12 cellular contexts compared by ENCODE assay signal in genomic region chr9:37972346-37972745, GRCh38.
A peak's percentile ranks its signal among the peaks of the same experiment; 100 is the strongest.
DNase-seq lines count a peak whose midpoint lies in the region; ATAC-seq and TF ChIP-seq lines count a peak whose summit lies in the region.
"Had no signal": no experiment of that assay in that cellular context is flagged by ENCODE, and none has a peak within 500 bp of the region (broad histone marks: within the 10 kb centered on the region; RNA-seq: fewer than 3 reads in every experiment).

No MANE protein-coding gene starts in this region.

- H3K4me2 ChIP-seq in H9 (ENCODE audit: insufficient read depth, insufficient read length, low read length), result no peak overlapping the region

- no peak overlapping the region for H3K9ac ChIP-seq in H9 (ENCODE audit: extremely low read depth, insufficient read length, low read length)

- no peak overlapping the region for H4K91ac ChIP-seq in H9 (ENCODE audit: insufficient read length, low read depth, low read length)

- no peak overlapping the region for H3K18ac ChIP-seq in H9 (ENCODE audit: insufficient read length, low read depth, low read length)

- H2AFZ ChIP-seq in H9 (ENCODE audit: low read length), result no peak overlapping the region

- no peak for ATAC-seq in CD4-positive, alpha-beta T cell (ENCODE audit: poor library complexity)

- peaks cover 0 to 3% of the 10 kb centered on the region in 2 experiments; a peak in 1 of 4 replicates for H3K4me1 Mint-ChIP-seq in H9
- no peaks in the 10 kb centered on the region for H3K4me1 Mint-ChIP-seq in immature natural killer cell
- H3K4me1 Mint-ChIP-seq in CD4-positive, alpha-beta T cell (ENCODE audit: low read depth), result no peaks in the 10 kb centered on the region

- no peaks in the 10 kb centered on the region for H3K9me3 ChIP-seq in A673 (ENCODE audit: low read depth, low read length, poor library complexity, severe bottlenecking)
- no peaks in the 10 kb centered on the region for H3K9me3 ChIP-seq in H9 (ENCODE audit: control insufficient read depth, low read depth, low read length)
- H3K9me3 ChIP-seq in CD4-positive, alpha-beta T cell (ENCODE audit: control insufficient read depth, low read length), result no peaks in the 10 kb centered on the region
- H3K9me3 ChIP-seq in ascending aorta, result no peaks in the 10 kb centered on the region

- H3K4ac ChIP-seq in H9 (ENCODE audit: low read depth, low read length), result no peak overlapping the region

- H3K4me1 ChIP-seq in A673 (ENCODE audit: insufficient read depth, low read length, poor library complexity, severe bottlenecking) (no peaks in the 10 kb centered on the region), H9 (ENCODE audit: insufficient read depth, low read length) (no peaks in the 10 kb centered on the region), ascending aorta (peaks cover 0 to 29% of the 10 kb centered on the region in 2 donors)

- H3K4me3 ChIP-seq in A673 (ENCODE audit: low read depth, low read length, poor library complexity, severe bottlenecking), result no peak overlapping the region
- no peak overlapping the region for H3K4me3 ChIP-seq in ascending aorta

- H3K27me3 Mint-ChIP-seq in H9 (ENCODE audit: low read depth) (no peaks in the 10 kb centered on the region), immature natural killer cell (ENCODE audit: low read depth in 3 of 3) (peaks cover 1 to 4% (median 2%) of the 10 kb centered on the region in 3 donors)
- no peaks in the 10 kb centered on the region for H3K27me3 Mint-ChIP-seq in CD4-positive, alpha-beta T cell

- H4K5ac ChIP-seq in H9 (ENCODE audit: insufficient read length, low read depth, low read length), result no peak overlapping the region

- H3K27ac ChIP-seq in A673 (ENCODE audit: low read depth, low read length, poor library complexity, severe bottlenecking) (no peak overlapping the region), H9 (ENCODE audit: insufficient read length, low read depth, low read length) (no peak overlapping the region), ascending aorta (no peak overlapping the region)
- no peak overlapping the region for H3K27ac ChIP-seq in CD4-positive, alpha-beta T cell (ENCODE audit: low read depth, low read length)

- CTCF ChIA-PET in A673 (lab: Charles Lee), result no interaction called here
- CTCF ChIA-PET in CD4-positive, alpha-beta T cell (lab: Charles Lee), result no interaction called here

- H3T11ph ChIP-seq in H9 (ENCODE audit: low read length), result no peak overlapping the region

- no peaks in the 10 kb centered on the region for H3K79me2 ChIP-seq in H9 (ENCODE audit: insufficient read depth, low read length)

- H3K23me2 ChIP-seq in H9 (ENCODE audit: insufficient read length, low read depth, low read length, poor library complexity, severe bottlenecking), result no peaks in the 10 kb centered on the region

- intact Hi-C loops in A673 (cut with micrococcal nuclease; ENCODE audit: unreplicated experiment) (no loop called here), ascending aorta (cut with DNase I) (no loop called here)
- intact Hi-C loops in CD4-positive, alpha-beta T cell (cut with DNase I, micrococcal nuclease), result no loop called here

- H3K23ac ChIP-seq in H9 (ENCODE audit: insufficient read length, low read depth, low read length), result no peak overlapping the region

- H3K14ac ChIP-seq in H9 (ENCODE audit: insufficient read depth, low read length), result no peak overlapping the region

- WGBS in H9 (ENCODE audit: extremely low coverage, insufficient read length, low lambda C conversion rate), result no CpG with 5 or more reads among the region's 2 CpGs

- POLR2A ChIA-PET in A673 (lab: Charles Lee; ENCODE audit: low non-redundant PET), result no interaction called here
- POLR2A ChIA-PET in CD4-positive, alpha-beta T cell (lab: Charles Lee), result no interaction called here

- H2BK5ac ChIP-seq in H9 (ENCODE audit: insufficient read length, low read length), result no peak overlapping the region

- H3K56ac ChIP-seq in H9 (ENCODE audit: insufficient read length, low read depth, low read length), result no peak overlapping the region

- H3K36me3 ChIP-seq in A673 (ENCODE audit: insufficient read depth, low read length, poor library complexity, severe bottlenecking) (peaks cover 4% of the 10 kb centered on the region), ascending aorta (peaks cover 11 to 21% of the 10 kb centered on the region in 2 donors)

- H4K20me1 ChIP-seq in H9 (ENCODE audit: control insufficient read depth, insufficient read depth, insufficient read length), result no peaks in the 10 kb centered on the region

- H3K27me3 ChIP-seq in A673 (replicated peaks; ENCODE audit: insufficient read depth, low read depth, low read length, poor library complexity), result no peaks in the 10 kb centered on the region
- H3K27me3 ChIP-seq in H9 (ENCODE audit: insufficient read depth, low read length), result no peaks in the 10 kb centered on the region
- no peaks in the 10 kb centered on the region for H3K27me3 ChIP-seq in CD4-positive, alpha-beta T cell (ENCODE audit: control insufficient read depth, insufficient read depth, low read length)
- H3K27me3 ChIP-seq in ascending aorta, result no peaks in the 10 kb centered on the region

- H2BK15ac ChIP-seq in H9 (ENCODE audit: low read depth, low read length), result no peak overlapping the region

- TF ChIP-seq CTCF in A673 (conservative IDR thresholded peaks at IDR 0.05; ENCODE audit: low read depth, low read length) (peak; percentile 26; the same call in 1 of the 2 replicates), H9 (conservative IDR thresholded peaks at IDR 0.05) (peak; percentile 31; the same call in 2 of the 3 replicates), ascending aorta (IDR thresholded peaks at IDR 0.05) (no peak)
- TF ChIP-seq CTCF in CD4-positive, alpha-beta T cell (IDR thresholded peaks at IDR 0.05), result no peak

- no peak overlapping the region for H2BK12ac ChIP-seq in H9 (ENCODE audit: insufficient read length, low read depth, low read length)

- no peak overlapping the region for H2AK5ac ChIP-seq in H9 (ENCODE audit: insufficient read length, low read length)

- H2BK120ac ChIP-seq in H9 (ENCODE audit: low read depth, low read length, poor library complexity, severe bottlenecking), result no peak overlapping the region

- H3K79me1 ChIP-seq in H9 (ENCODE audit: insufficient read depth, low read depth, low read length, poor library complexity, severe bottlenecking), result no peaks in the 10 kb centered on the region

- no peak overlapping the region for H2BK20ac ChIP-seq in H9 (ENCODE audit: low read depth, low read length, poor library complexity, severe bottlenecking)

- no peak overlapping the region for H4K8ac ChIP-seq in H9 (replicated peaks; ENCODE audit: insufficient read length, low read depth, low read length)

- H3K9me3 Mint-ChIP-seq in H9 (no peaks in the 10 kb centered on the region), immature natural killer cell (no peaks in the 10 kb centered on the region)
- H3K9me3 Mint-ChIP-seq in CD4-positive, alpha-beta T cell, result no peaks in the 10 kb centered on the region
- H3K9me3 Mint-ChIP-seq: activated naive CD4-positive, alpha-beta T cell treated with anti-CD3 and anti-CD28 coated beads for 36 hours had no signal

- DNase-seq in A673 (ENCODE audit: low spot score) (no peak), H9 (no peak), astrocyte of the hippocampus (ENCODE audit: low read depth, low spot score) (peak; percentile 39), iris pigment epithelial cell (ENCODE audit: low read depth) (peak; percentile 39), immature natural killer cell (no peak), hippocampal formation (lab: John Stamatoyannopoulos, UW) (no peak), ascending aorta (ENCODE audit: low spot score in 2 of 2) (no peak)
- DNase-seq in CD4-positive, alpha-beta T cell, result no peak
- DNase-seq: activated CD4-positive, alpha-beta T cell treated with anti-CD3 and anti-CD28 coated beads, Interleukin-2, amount 50 U/mL, for 1 hour; activated naive CD4-positive, alpha-beta T cell treated with anti-CD3 and anti-CD28 coated beads for 36 hours; AML-193; NCI-H146 had no signal

- BruUV-seq in A673 (replicated peaks; lab: Mats Ljungman, UMichigan), result no TSS peak

- H3K4me3 Mint-ChIP-seq in H9, result no peak overlapping the region
- no peak overlapping the region for H3K4me3 Mint-ChIP-seq in immature natural killer cell
- H3K4me3 Mint-ChIP-seq in CD4-positive, alpha-beta T cell, result no peak overlapping the region
- H3K4me3 Mint-ChIP-seq: activated naive CD4-positive, alpha-beta T cell treated with anti-CD3 and anti-CD28 coated beads for 36 hours had no signal

- H3K36me3 Mint-ChIP-seq in H9 (ENCODE audit: insufficient read depth in 1 of 3, low read depth in 3 of 3), result peaks cover 0 to 18% (median 0%) of the 10 kb centered on the region in 3 experiments; a peak in 3 of 7 replicates
- no peaks in the 10 kb centered on the region for H3K36me3 Mint-ChIP-seq in immature natural killer cell
- no peaks in the 10 kb centered on the region for H3K36me3 Mint-ChIP-seq in CD4-positive, alpha-beta T cell (ENCODE audit: low read depth)

- H3K27ac Mint-ChIP-seq in H9, result no peak overlapping the region
- H3K27ac Mint-ChIP-seq in immature natural killer cell, result no peak overlapping the region
- H3K27ac Mint-ChIP-seq in CD4-positive, alpha-beta T cell, result no peak overlapping the region
- H3K27ac Mint-ChIP-seq: activated naive CD4-positive, alpha-beta T cell treated with anti-CD3 and anti-CD28 coated beads for 36 hours had no signal

Comparison
In these comparisons a context has a peak if more than half of its experiments do, and no peak if none do; other contexts are left out.
1. DNase-seq: peak in astrocyte of the hippocampus (single experiment) and iris pigment epithelial cell (single experiment); none in A673 (single experiment), H9 (single experiment), immature natural killer cell (0 of 3), CD4-positive, alpha-beta T cell (0 of 10), hippocampal formation (0 of 2) and ascending aorta (0 of 2).
2. CTCF ChIP-seq: peak in A673 (single experiment) and H9 (single experiment); none in CD4-positive, alpha-beta T cell (single experiment) and ascending aorta (0 of 3).